In the genomic region with DNA sequence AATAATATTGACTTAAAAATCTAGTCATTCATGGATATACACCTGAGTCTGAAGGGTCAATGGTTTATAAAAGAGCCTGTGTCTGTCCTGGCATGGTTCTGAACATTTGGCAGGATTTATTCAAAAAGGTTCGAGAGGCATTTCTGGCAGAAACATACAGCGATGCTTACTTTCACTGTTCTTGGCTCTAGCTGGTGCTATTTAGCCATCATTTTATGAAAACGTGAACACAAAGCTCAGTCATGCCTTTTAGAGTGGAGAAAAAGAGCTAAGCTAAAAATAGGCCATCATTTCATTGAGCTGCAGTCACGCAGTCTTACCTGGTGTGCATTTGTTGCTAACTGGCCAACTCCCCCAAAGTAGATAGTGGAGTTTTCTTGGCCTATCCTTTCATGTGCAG, we compare ENCODE assay signal across 13 cellular contexts.
"Had no signal": no experiment of that assay in that cellular context is flagged by ENCODE, and none has a peak within 500 bp of the region (broad histone marks: within the 10 kb centered on the region; RNA-seq: fewer than 3 reads in every experiment).

No MANE protein-coding gene starts in this region.

- H3K27ac ChIP-seq: ascending aorta, transverse colon, vagina had no signal

- H3K27me3 ChIP-seq: ascending aorta, transverse colon, vagina had no signal

- H3K4me1 ChIP-seq: ascending aorta, transverse colon, vagina had no signal

- DNase-seq: activated CD4-positive, alpha-beta memory T cell treated with anti-CD3 and anti-CD28 coated beads, Interleukin-2, amount 10 ng/mL, durations not matched to agents 7 days and 5 days; activated CD4-positive, alpha-beta T cell treated with anti-CD3 and anti-CD28 coated beads for 4 hours; activated naive CD4-positive, alpha-beta T cell treated with anti-CD3 and anti-CD28 coated beads, Interleukin-2, amount 10 ng/mL, durations not matched to agents 7 days and 5 days; activated T-cell treated with anti-CD3 and anti-CD28 coated beads, Interleukin-2, amount 50 U/mL, for 24 hours; hypothalamus; kidney glomerular epithelial cell; stimulated activated CD4-positive, alpha-beta T cell treated with anti-CD3 and anti-CD28 coated beads, Interleukin-12 subunit alpha, Interleukin-12 subunit beta, amount 100 ng/mL, for 4 hours; stimulated activated naive CD4-positive, alpha-beta T cell treated with Interleukin-2 at 50 U/mL for 16 hours; substantia nigra; T-helper 17 cell; transverse colon had no signal

- H3K4me3 ChIP-seq: ascending aorta, transverse colon, vagina had no signal

- H3K36me3 ChIP-seq: ascending aorta, transverse colon, vagina had no signal

- H3K9me3 ChIP-seq: ascending aorta, transverse colon, vagina had no signal
